Comparison of ENCODE assay signal across 8 cellular contexts in the genomic region with DNA sequence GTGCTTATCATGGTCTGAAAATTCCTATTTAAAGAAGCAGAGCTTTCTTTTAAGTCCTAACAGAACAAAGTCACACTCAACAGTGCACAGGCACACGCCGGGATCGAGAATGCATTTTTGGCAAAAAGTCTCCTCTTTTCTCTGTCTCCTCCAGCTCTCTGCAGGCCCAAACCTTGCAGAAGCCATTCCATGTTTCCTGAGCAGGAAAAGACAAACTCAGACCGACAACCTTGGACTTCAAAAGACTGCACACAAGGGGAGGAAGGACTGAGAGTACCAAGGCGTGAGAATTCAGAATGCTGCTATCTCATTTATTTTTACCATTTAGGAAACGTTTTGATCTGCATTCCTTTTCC.
DNase-seq lines count a peak whose midpoint lies in the region; ATAC-seq, FAIRE-seq and TF ChIP-seq lines count a peak whose summit lies in the region.

No MANE protein-coding gene starts in this region.

- intact Hi-C loops in GM12878 (cut with micrococcal nuclease; ENCODE audit: unreplicated experiment) = loop anchor here (1.0 to 2.0 kb wide), 3 partner anchors 49 to 413 kb away; partner anchors contain the start of gene TIPARP

- H3K27me3 Mint-ChIP-seq in activated naive CD4-positive, alpha-beta T cell treated with anti-CD3 and anti-CD28 coated beads, Interleukin-2, amount 50 U/mL, for 24 hours = no peaks in the 10 kb centered on the region

- peak overlapping the region; percentile 86 for H3K4me3 Mint-ChIP-seq in activated naive CD4-positive, alpha-beta T cell treated with anti-CD3 and anti-CD28 coated beads, Interleukin-2, amount 50 U/mL, for 24 hours

- no peak for TF ChIP-seq CTCF in GM12878 (IDR thresholded peaks at IDR 0.05 in 2 of 3, conservative IDR thresholded peaks at IDR 0.05 in 1 of 3; ENCODE audit: control insufficient read depth in 2 of 3, extremely low read depth in 1 of 3, insufficient read depth in 1 of 3, low read depth in 3 of 3, low read length in 3 of 3)
- no peak for TF ChIP-seq CTCF in lung (IDR thresholded peaks at IDR 0.05; ENCODE audit: control extremely low read depth, extremely low read depth)

- peak overlapping the region; percentile 89; the same call in 1 of the 2 replicates for H3K9ac ChIP-seq in GM12878 (ENCODE audit: control insufficient read depth, insufficient read depth, low read length)

- H3K4me1 Mint-ChIP-seq in activated naive CD4-positive, alpha-beta T cell treated with anti-CD3 and anti-CD28 coated beads, Interleukin-2, amount 50 U/mL, for 24 hours = peaks cover 25% of the 10 kb centered on the region

- peak overlapping the region; percentile 3; the same call in 1 of the 2 replicates for H2AFZ ChIP-seq in GM12878 (ENCODE audit: control insufficient read depth, low read depth, low read length)

- BruUV-seq in GM12878 (replicated peaks; lab: Mats Ljungman, UMichigan) = TSS peak; percentile 96

- no peak for TF ChIP-seq RAD21 in GM12878 (IDR thresholded peaks at IDR 0.05; ENCODE audit: insufficient read depth, low read depth, low read length)

- RAD21 ChIA-PET in GM12878 (lab: Charles Lee; ENCODE audit: unreplicated experiment) = interaction anchor here (0.8 to 12.0 kb wide), 23 partner anchors 10 to 578 kb away, joined by 3 to 153 read pairs (median 8); partner anchors contain the start of genes CCNL1, SSR3 and TIPARP

- no peaks in the 10 kb centered on the region for H3K9me3 Mint-ChIP-seq in activated naive CD4-positive, alpha-beta T cell treated with anti-CD3 and anti-CD28 coated beads, Interleukin-2, amount 50 U/mL, for 24 hours

- FAIRE-seq in GM12878 (lab: Jason Lieb, UNC) = no peak

- POLR2A ChIA-PET in GM12878 (lab: Charles Lee) = interaction anchor here (1.0 to 6.8 kb wide), 15 partner anchors 10 to 533 kb away, joined by 4 to 84 read pairs (median 6); partner anchors contain the start of genes CCNL1 and SSR3

- no peaks in the 10 kb centered on the region for H3K27me3 ChIP-seq in GM12878 (replicated peaks in 1 of 2; ENCODE audit: control insufficient read depth in 2 of 2, insufficient read depth in 2 of 2, low read length in 1 of 2)
- no peaks in the 10 kb centered on the region for H3K27me3 ChIP-seq in lung (ENCODE audit: control insufficient read depth, insufficient read depth)

- H3K9me3 ChIP-seq in GM12878 (replicated peaks; ENCODE audit: control insufficient read depth, insufficient read depth, low read length) (no peaks in the 10 kb centered on the region; the same call in 2 of the 3 replicates), lung (ENCODE audit: control insufficient read depth in 2 of 2, insufficient read depth in 1 of 2, low read length in 1 of 2) (peaks cover 0 to 2% of the 10 kb centered on the region in 2 donors)

- peak overlapping the region; percentile 97 for H3K27ac ChIP-seq in GM12878 (ENCODE audit: control insufficient read depth, insufficient read depth)
- peak overlapping the region; percentile 99 to 100 for H3K27ac ChIP-seq in lung (ENCODE audit: low read depth in 1 of 2, low read length in 1 of 2)
- H3K27ac ChIP-seq in urinary bladder (ENCODE audit: low read depth) = peak overlapping the region; percentile 97

- no peaks in the 10 kb centered on the region for H3K36me3 Mint-ChIP-seq in activated naive CD4-positive, alpha-beta T cell treated with anti-CD3 and anti-CD28 coated beads, Interleukin-2, amount 50 U/mL, for 24 hours

- peaks cover 5% of the 10 kb centered on the region for H3K79me2 ChIP-seq in GM12878 (ENCODE audit: control insufficient read depth, insufficient read depth, low read length)

- SMC1A ChIA-PET in GM12878 (lab: Charles Lee; ENCODE audit: uncharacterized antibody, unreplicated experiment) = interaction anchor here (0.7 to 12.1 kb wide), 20 partner anchors 9 to 544 kb away, joined by 3 to 234 read pairs (median 6); partner anchors contain the start of genes SSR3 and TIPARP

- whole genome bisulfite sequencing in GM12878 (ENCODE audit: insufficient coverage, insufficient replicate concordance, low lambda C conversion rate, missing lambda C conversion rate) = 52% methylated on average over 6 of the region's 6 CpGs
- WGBS in lung, 2 donors = 16 to 35% methylated on average over 6 of the region's 6 CpGs
- WGBS in urinary bladder = 4% methylated on average over 6 of the region's 6 CpGs

- H3K27ac Mint-ChIP-seq in activated naive CD4-positive, alpha-beta T cell treated with anti-CD3 and anti-CD28 coated beads, Interleukin-2, amount 50 U/mL, for 24 hours = peak overlapping the region; percentile 9

- peak overlapping the region; percentile 99 for H3K4me2 ChIP-seq in GM12878 (ENCODE audit: control insufficient read depth, insufficient read depth)

- no peak for DNase-seq in activated naive CD4-positive, alpha-beta T cell treated with anti-CD3 and anti-CD28 coated beads, Interleukin-2, amount 50 U/mL, for 16 hours
- DNase-seq in GM12878 (ENCODE audit: low read depth, low spot score) (no peak), lung (ENCODE audit: low spot score) (no peak), AG08396 (ENCODE audit: low spot score) (no peak)
- DNase-seq in activated CD8-positive, alpha-beta memory T cell treated with anti-CD3 and anti-CD28 coated beads, Interleukin-2, amount 50 U/mL, for 4 hours = no peak

- in situ Hi-C loops in GM12878 (cut with MboI) = no loop called here

- H3K36me3 ChIP-seq in GM12878 (ENCODE audit: control insufficient read depth in 2 of 2, insufficient read depth in 2 of 2, low read length in 1 of 2) = no peaks in the 10 kb centered on the region
- H3K36me3 ChIP-seq in lung (ENCODE audit: control insufficient read depth in 2 of 2, insufficient read depth in 2 of 2, low read length in 2 of 2) = no peaks in the 10 kb centered on the region
- H3K36me3 ChIP-seq in urinary bladder (ENCODE audit: insufficient read depth) = no peaks in the 10 kb centered on the region

- H3K4me1 ChIP-seq in GM12878 (ENCODE audit: control insufficient read depth, insufficient read depth, low read length) (peaks cover 50% of the 10 kb centered on the region), lung (ENCODE audit: control insufficient read depth in 2 of 2, insufficient read depth in 2 of 2, low read length in 2 of 2) (peaks cover 6 to 13% of the 10 kb centered on the region in 2 donors), urinary bladder (ENCODE audit: insufficient read depth) (no peaks in the 10 kb centered on the region)

- TF ChIP-seq POLR2A in GM12878 (IDR thresholded peaks at IDR 0.05; ENCODE audit: low read depth, low read length) = no peak

- CTCF ChIA-PET in GM12878 (lab: Yijun Ruan, JAX) = interaction anchor here (0.7 to 50.9 kb wide), 16 partner anchors 9 to 638 kb away, joined by 3 to 939 read pairs (median 4); partner anchors contain the start of gene TIPARP

- H3K4me3 ChIP-seq in GM12878 (peak overlapping the region; percentile 36; the same call in 1 of the 2 replicates), lung (no peak overlapping the region), urinary bladder (ENCODE audit: low read depth, low read length) (no peak overlapping the region)

- no peak for TF ChIP-seq EP300 in GM12878 (IDR thresholded peaks at IDR 0.05; ENCODE audit: borderline replicate concordance in 1 of 2, control insufficient read depth in 1 of 2, low read depth in 2 of 2, low read length in 2 of 2)

- H4K20me1 ChIP-seq in GM12878 (ENCODE audit: control insufficient read depth, insufficient read depth) = no peaks in the 10 kb centered on the region

- ATAC-seq in GM12878 = no peak
- ATAC-seq in lung (ENCODE audit: insufficient read depth, low FRiP score) = no peak
- no peak for ATAC-seq in HG03139 (IDR thresholded peaks at IDR 0.05; ENCODE audit: unreplicated experiment)

TF ChIP-seq in GM12878, 131 proteins besides CTCF, POLR2A, EP300 and RAD21 (continues in another document):
- TF ChIP-seq CHD1 (IDR thresholded peaks at IDR 0.05; ENCODE audit: low read depth, low read length) = peak; percentile 78; the same call in 1 of the 2 replicates
- no peak; the same call in 1 of the 2 replicates for TF ChIP-seq POLR2AphosphoS5 (IDR thresholded peaks at IDR 0.05; ENCODE audit: low read length)
- 0 out of 2 replicates have a peak, but pooled peaks have one; percentile 20 for TF ChIP-seq BMI1 (IDR thresholded peaks at IDR 0.05; ENCODE audit: borderline replicate concordance)
- TF ChIP-seq, protein P1, sequence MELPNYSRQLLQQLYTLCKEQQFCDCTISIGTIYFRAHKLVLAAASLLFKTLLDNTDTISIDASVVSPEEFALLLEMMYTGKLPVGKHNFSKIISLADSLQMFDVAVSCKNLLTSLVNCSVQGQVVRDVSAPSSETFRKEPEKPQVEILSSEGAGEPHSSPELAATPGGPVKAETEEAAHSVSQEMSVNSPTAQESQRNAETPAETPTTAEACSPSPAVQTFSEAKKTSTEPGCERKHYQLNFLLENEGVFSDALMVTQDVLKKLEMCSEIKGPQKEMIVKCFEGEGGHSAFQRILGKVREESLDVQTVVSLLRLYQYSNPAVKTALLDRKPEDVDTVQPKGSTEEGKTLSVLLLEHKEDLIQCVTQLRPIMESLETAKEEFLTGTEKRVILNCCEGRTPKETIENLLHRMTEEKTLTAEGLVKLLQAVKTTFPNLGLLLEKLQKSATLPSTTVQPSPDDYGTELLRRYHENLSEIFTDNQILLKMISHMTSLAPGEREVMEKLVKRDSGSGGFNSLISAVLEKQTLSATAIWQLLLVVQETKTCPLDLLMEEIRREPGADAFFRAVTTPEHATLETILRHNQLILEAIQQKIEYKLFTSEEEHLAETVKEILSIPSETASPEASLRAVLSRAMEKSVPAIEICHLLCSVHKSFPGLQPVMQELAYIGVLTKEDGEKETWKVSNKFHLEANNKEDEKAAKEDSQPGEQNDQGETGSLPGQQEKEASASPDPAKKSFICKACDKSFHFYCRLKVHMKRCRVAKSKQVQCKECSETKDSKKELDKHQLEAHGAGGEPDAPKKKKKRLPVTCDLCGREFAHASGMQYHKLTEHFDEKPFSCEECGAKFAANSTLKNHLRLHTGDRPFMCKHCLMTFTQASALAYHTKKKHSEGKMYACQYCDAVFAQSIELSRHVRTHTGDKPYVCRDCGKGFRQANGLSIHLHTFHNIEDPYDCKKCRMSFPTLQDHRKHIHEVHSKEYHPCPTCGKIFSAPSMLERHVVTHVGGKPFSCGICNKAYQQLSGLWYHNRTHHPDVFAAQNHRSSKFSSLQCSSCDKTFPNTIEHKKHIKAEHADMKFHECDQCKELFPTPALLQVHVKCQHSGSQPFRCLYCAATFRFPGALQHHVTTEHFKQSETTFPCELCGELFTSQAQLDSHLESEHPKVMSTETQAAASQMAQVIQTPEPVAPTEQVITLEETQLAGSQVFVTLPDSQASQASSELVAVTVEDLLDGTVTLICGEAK (IDR thresholded peaks at IDR 0.05; ENCODE audit: borderline replicate concordance) = peak; percentile 49; the same call in 1 of the 2 replicates
- TF ChIP-seq KAT2A (conservative IDR thresholded peaks at IDR 0.05; ENCODE audit: control insufficient read depth, low read depth, low read length) = no peak
- no peak for TF ChIP-seq EZH2 (IDR thresholded peaks at IDR 0.05; ENCODE audit: borderline replicate concordance, control insufficient read depth, low read depth, low read length)
